ENCODE assay signal across 10 cellular contexts in the genomic region with DNA sequence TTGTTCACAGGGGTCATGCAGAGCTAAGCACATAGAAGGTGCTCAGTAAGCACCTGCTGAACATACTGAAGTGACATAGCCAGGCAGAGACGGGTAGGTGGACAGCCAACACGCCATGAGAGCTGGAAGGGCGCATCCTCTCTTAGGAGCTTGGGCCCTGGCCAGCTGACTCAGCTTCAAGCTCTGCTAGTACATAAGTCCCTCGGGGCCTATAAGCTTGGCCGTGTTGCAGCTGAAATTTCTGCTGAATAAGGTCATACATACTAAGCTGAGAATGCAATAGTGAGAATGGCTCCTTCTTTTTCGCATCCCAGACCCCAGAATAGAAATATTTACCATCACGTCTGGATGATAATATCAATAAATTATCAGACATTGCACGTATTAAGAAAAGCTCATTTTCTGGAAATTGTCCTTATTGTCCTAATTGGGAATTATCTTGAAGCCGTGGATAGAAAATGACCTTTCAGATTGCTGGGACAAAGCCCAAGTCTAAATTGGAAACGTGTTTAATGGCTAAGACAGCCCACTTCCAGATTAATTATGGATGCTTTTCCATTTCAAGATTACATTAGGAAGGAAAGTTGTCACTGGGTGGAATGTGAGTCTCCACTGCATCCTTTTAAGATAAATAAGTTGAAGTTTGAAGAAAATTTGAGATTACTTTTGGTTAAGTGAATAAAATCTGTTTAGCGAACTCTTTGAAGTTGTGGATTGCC.
DNase-seq lines count a peak whose midpoint lies in the region; ATAC-seq and TF ChIP-seq lines count a peak whose summit lies in the region.
"Had no signal": no experiment of that assay in that cellular context is flagged by ENCODE, and none has a peak within 500 bp of the region (broad histone marks: within the 10 kb centered on the region; RNA-seq: fewer than 3 reads in every experiment).

No MANE protein-coding gene starts in this region.

- H3K4me3 Mint-ChIP-seq in glutamatergic neuron (ENCODE audit: unreplicated experiment) (no peak overlapping the region), endothelial cell (ENCODE audit: unreplicated experiment) (no peak overlapping the region)
- H3K4me3 Mint-ChIP-seq in stimulated activated memory B cell treated with anti-CD40 and anti-IgM and Interleukin-4, amounts not matched to agents 10 μg/mL and 1 μg/mL and 100 μg/mL, for 72 hours, result peak overlapping the region; percentile 49
- H3K4me3 Mint-ChIP-seq: neural crest cell had no signal

- H3K27me3 Mint-ChIP-seq in glutamatergic neuron (ENCODE audit: unreplicated experiment), result peaks cover 1% of the 10 kb centered on the region
- H3K27me3 Mint-ChIP-seq in stimulated activated memory B cell treated with anti-CD40 and anti-IgM and Interleukin-4, amounts not matched to agents 10 μg/mL and 1 μg/mL and 100 μg/mL, for 72 hours, result no peaks in the 10 kb centered on the region
- peaks cover 3% of the 10 kb centered on the region for H3K27me3 Mint-ChIP-seq in endothelial cell (ENCODE audit: unreplicated experiment)

- no peaks in the 10 kb centered on the region for H3K4me1 ChIP-seq in HEK293 (ENCODE audit: control insufficient read depth, insufficient read depth, low read length)

- H3K4me1 Mint-ChIP-seq in glutamatergic neuron (ENCODE audit: low read depth, unreplicated experiment), result no peaks in the 10 kb centered on the region
- H3K4me1 Mint-ChIP-seq in stimulated activated memory B cell treated with anti-CD40 and anti-IgM and Interleukin-4, amounts not matched to agents 10 μg/mL and 1 μg/mL and 100 μg/mL, for 72 hours, result peaks cover 63% of the 10 kb centered on the region
- peaks cover 15% of the 10 kb centered on the region for H3K4me1 Mint-ChIP-seq in endothelial cell (ENCODE audit: unreplicated experiment)
- H3K4me1 Mint-ChIP-seq: neural crest cell had no signal

- peak; percentile 62 for ATAC-seq in stimulated activated memory B cell treated with anti-CD40 and anti-IgM and Interleukin-4, amounts not matched to agents 10 μg/mL and 1 μg/mL and 100 μg/mL, for 72 hours
- ATAC-seq in HG02798 (IDR thresholded peaks at IDR 0.05; ENCODE audit: poor library complexity, unreplicated experiment), result no peak

- DNase-seq in SK-N-DZ (ENCODE audit: low spot score) (peak; percentile 30), glutamatergic neuron (peak; percentile 48), endothelial cell (ENCODE audit: low spot score) (no peak), NCI-H1417 treated with DMSO at 0.1 percent for 48 hours (lab: John Stamatoyannopoulos, UW) (no peak), NCI-H510A (lab: John Stamatoyannopoulos, UW) (no peak)
- DNase-seq: NCI-H774 had no signal

- no peaks in the 10 kb centered on the region for H3K36me3 Mint-ChIP-seq in glutamatergic neuron (ENCODE audit: unreplicated experiment)
- H3K36me3 Mint-ChIP-seq in stimulated activated memory B cell treated with anti-CD40 and anti-IgM and Interleukin-4, amounts not matched to agents 10 μg/mL and 1 μg/mL and 100 μg/mL, for 72 hours, result peaks cover 11% of the 10 kb centered on the region
- no peaks in the 10 kb centered on the region for H3K36me3 Mint-ChIP-seq in endothelial cell (ENCODE audit: low read depth, unreplicated experiment)

- CTCF ChIA-PET in HEK293 (lab: Yijun Ruan, JAX), result interaction anchor here (0.7 kb wide), 2 partner anchors 14 to 37 kb away, joined by 3 read pairs; no protein-coding TSS in a partner anchor

- POLR2A ChIA-PET in HEK293 (lab: Yijun Ruan, JAX), result no interaction called here

- H3K4me3 ChIP-seq in HEK293 (ENCODE audit: low read depth, low read length), result no peak overlapping the region

- H3K9me3 Mint-ChIP-seq in glutamatergic neuron (ENCODE audit: unreplicated experiment) (peaks cover 3% of the 10 kb centered on the region), endothelial cell (ENCODE audit: unreplicated experiment) (no peaks in the 10 kb centered on the region)
- peaks cover 9% of the 10 kb centered on the region for H3K9me3 Mint-ChIP-seq in stimulated activated memory B cell treated with anti-CD40 and anti-IgM and Interleukin-4, amounts not matched to agents 10 μg/mL and 1 μg/mL and 100 μg/mL, for 72 hours
- H3K9me3 Mint-ChIP-seq: neural crest cell had no signal

- no peak overlapping the region for H3K27ac ChIP-seq in HEK293 (ENCODE audit: extremely low read depth, low read depth, low read length)

- TF ChIP-seq CTCF in HEK293 (tag by site-specific recombination; IDR thresholded peaks at IDR 0.05), result no peak
- no peak for TF ChIP-seq CTCF in glutamatergic neuron (IDR thresholded peaks at IDR 0.05; ENCODE audit: partially characterized antibody, unreplicated experiment)
- TF ChIP-seq CTCF in endothelial cell (IDR thresholded peaks at IDR 0.05; ENCODE audit: unreplicated experiment), result no peak

- H3K27ac Mint-ChIP-seq in glutamatergic neuron (ENCODE audit: unreplicated experiment), result no peak overlapping the region
- H3K27ac Mint-ChIP-seq in stimulated activated memory B cell treated with anti-CD40 and anti-IgM and Interleukin-4, amounts not matched to agents 10 μg/mL and 1 μg/mL and 100 μg/mL, for 72 hours, result peak overlapping the region; percentile 59
- H3K27ac Mint-ChIP-seq in endothelial cell (ENCODE audit: unreplicated experiment), result no peak overlapping the region

- H3K36me3 ChIP-seq in HEK293 (ENCODE audit: control insufficient read depth in 2 of 2, insufficient read depth in 1 of 2, low read length in 2 of 2), result no peaks in the 10 kb centered on the region

- H3K9me3 ChIP-seq in HEK293 (ENCODE audit: control insufficient read depth, insufficient read depth, low read depth, low read length), result no peaks in the 10 kb centered on the region

TF ChIP-seq in HEK293, 187 proteins besides CTCF, POLR2A, EP300 and RAD21:
- TF ChIP-seq FEZF1 (tag by site-specific recombination; IDR thresholded peaks at IDR 0.05) (no peak), ZNF184 (tag by site-specific recombination; IDR thresholded peaks at IDR 0.05) (peak; percentile 99), ZEB2 (tag by site-specific recombination; IDR thresholded peaks at IDR 0.05) (peak; percentile 55; the same call in 1 of the 2 replicates), ZNF768 (tag by site-specific recombination; IDR thresholded peaks at IDR 0.05) (no peak), ZNF660 (tag by site-specific recombination; IDR thresholded peaks at IDR 0.05) (0 out of 2 replicates have a peak, but pooled peaks have one; percentile 18), ZNF629 (tag by site-specific recombination; IDR thresholded peaks at IDR 0.05) (peak; percentile 54), OSR2 (tag by site-specific recombination; IDR thresholded peaks at IDR 0.05) (no peak)
- TF ChIP-seq, protein P1, sequence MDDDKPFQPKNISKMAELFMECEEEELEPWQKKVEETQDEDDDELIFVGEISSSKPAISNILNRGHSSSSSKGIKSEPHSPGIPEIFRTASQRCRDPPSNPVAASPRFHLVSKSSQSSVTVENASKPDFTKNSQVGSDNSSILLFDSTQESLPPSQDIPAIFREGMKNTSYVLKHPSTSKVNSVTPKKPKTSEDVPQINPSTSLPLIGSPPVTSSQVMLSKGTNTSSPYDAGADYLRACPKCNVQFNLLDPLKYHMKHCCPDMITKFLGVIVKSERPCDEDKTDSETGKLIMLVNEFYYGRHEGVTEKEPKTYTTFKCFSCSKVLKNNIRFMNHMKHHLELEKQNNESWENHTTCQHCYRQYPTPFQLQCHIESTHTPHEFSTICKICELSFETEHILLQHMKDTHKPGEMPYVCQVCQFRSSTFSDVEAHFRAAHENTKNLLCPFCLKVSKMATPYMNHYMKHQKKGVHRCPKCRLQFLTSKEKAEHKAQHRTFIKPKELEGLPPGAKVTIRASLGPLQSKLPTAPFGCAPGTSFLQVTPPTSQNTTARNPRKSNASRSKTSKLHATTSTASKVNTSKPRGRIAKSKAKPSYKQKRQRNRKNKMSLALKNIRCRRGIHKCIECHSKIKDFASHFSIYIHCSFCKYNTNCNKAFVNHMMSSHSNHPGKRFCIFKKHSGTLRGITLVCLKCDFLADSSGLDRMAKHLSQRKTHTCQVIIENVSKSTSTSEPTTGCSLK (tag by site-specific recombination; IDR thresholded peaks at IDR 0.05), result no peak
- TF ChIP-seq, protein P2, sequence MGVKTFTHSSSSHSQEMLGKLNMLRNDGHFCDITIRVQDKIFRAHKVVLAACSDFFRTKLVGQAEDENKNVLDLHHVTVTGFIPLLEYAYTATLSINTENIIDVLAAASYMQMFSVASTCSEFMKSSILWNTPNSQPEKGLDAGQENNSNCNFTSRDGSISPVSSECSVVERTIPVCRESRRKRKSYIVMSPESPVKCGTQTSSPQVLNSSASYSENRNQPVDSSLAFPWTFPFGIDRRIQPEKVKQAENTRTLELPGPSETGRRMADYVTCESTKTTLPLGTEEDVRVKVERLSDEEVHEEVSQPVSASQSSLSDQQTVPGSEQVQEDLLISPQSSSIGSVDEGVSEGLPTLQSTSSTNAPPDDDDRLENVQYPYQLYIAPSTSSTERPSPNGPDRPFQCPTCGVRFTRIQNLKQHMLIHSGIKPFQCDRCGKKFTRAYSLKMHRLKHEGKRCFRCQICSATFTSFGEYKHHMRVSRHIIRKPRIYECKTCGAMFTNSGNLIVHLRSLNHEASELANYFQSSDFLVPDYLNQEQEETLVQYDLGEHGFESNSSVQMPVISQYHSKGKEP (tag by site-specific recombination; IDR thresholded peaks at IDR 0.05), result peak; percentile 56; the same call in 1 of the 2 replicates

Comparison
In these comparisons a context has a peak if more than half of its experiments do, and no peak if none do; other contexts are left out.
1. DNase-seq: peak in SK-N-DZ (single experiment) and glutamatergic neuron (single experiment); none in endothelial cell (single experiment), NCI-H1417 treated with DMSO at 0.1 percent for 48 hours (single experiment) and NCI-H510A (single experiment).